ENCODE assay signal across 21 cellular contexts in the genomic region with DNA sequence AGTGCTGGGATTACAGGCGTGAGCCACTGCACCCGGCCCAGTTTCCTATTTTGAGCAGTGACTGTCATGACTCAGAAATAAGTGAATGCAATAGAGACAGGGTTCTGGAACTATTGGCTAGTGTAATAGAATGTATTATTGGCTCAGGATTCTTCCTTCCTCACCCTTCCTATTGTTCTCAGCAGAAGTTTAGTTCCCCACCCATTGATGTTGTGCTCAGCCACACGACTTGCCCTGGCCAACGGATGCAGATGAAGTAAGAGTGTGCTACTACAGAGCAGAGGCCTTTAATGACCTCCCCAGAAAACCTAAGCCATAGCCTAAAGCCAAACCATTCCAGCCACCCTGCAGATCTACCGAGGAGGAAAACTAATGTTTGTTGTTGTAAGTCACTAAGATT.
"Had no signal": no experiment of that assay in that cellular context is flagged by ENCODE, and none has a peak within 500 bp of the region (broad histone marks: within the 10 kb centered on the region; RNA-seq: fewer than 3 reads in every experiment).

No MANE protein-coding gene starts in this region.

- ATAC-seq: activated naive CD4-positive, alpha-beta T cell treated with anti-CD3 and anti-CD28 coated beads, Interleukin-2, amount 50 U/mL, for 72 hours; natural killer cell; SK-N-SH treated with all-trans-retinoic acid at 6 μM for 48 hours; T-cell had no signal

- DNase-seq: activated CD4-positive, CD25-positive, alpha-beta regulatory T cell treated with anti-CD3 and anti-CD28 coated beads, Interleukin-2, amount 50 U/mL, for 72 hours; activated gamma-delta T cell treated with Interleukin-2 at 50 U/mL for 16 hours; activated T-cell treated with anti-CD3 and anti-CD28 coated beads, Interleukin-2, amount 50 U/mL, for 1 hour; brain microvascular endothelial cell; colonic mucosa; endodermal cell; foreskin melanocyte; midbrain; natural killer cell; retina; stimulated activated CD4-positive, alpha-beta T cell treated with anti-CD3 and anti-CD28 coated beads, Interleukin-12 subunit alpha, Interleukin-12 subunit beta, amount 100 ng/mL, for 4 hours; stimulated activated CD4-positive, alpha-beta T cell treated with anti-CD3 and anti-CD28 coated beads, Interleukin-4, amount 100 ng/mL, for 4 hours; substantia nigra; T-cell; tibial artery had no signal

- H3K36me3 ChIP-seq: ascending aorta, brain microvascular endothelial cell, colonic mucosa, tibial artery had no signal

- H3K27me3 ChIP-seq: ascending aorta, brain microvascular endothelial cell, colonic mucosa, tibial artery had no signal

- H3K27ac ChIP-seq: ascending aorta, brain microvascular endothelial cell, colonic mucosa, epithelial cell of prostate, tibial artery, VCaP had no signal

- FAIRE-seq: islet of Langerhans had no signal

- H3K4me3 ChIP-seq: ascending aorta, colonic mucosa, tibial artery had no signal

- H3K4me1 ChIP-seq: ascending aorta, colonic mucosa, tibial artery had no signal

- H3K9me3 ChIP-seq: ascending aorta, colonic mucosa, tibial artery had no signal
